In the genomic region with DNA sequence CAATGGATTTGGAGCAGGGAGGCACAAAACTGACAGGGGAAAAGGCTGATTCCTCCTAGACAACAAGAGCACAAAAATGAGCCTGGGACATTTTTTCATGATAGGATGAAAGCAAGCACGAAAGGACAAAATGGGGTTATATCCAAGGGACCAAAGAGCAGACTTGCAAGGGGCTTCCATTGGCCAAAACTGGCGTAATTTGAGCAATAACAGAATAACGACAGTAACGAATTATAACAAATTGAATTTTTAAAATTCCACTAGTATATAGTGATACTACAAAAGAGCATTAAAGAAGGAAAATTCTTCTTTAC, we compare ENCODE assay signal across 2 cellular contexts.
TF ChIP-seq lines count a peak whose summit lies in the region.

No MANE protein-coding gene starts in this region.

TF ChIP-seq in SK-N-SH, 30 proteins besides CTCF, POLR2A, EP300 and RAD21:
- TF ChIP-seq, protein P1, sequence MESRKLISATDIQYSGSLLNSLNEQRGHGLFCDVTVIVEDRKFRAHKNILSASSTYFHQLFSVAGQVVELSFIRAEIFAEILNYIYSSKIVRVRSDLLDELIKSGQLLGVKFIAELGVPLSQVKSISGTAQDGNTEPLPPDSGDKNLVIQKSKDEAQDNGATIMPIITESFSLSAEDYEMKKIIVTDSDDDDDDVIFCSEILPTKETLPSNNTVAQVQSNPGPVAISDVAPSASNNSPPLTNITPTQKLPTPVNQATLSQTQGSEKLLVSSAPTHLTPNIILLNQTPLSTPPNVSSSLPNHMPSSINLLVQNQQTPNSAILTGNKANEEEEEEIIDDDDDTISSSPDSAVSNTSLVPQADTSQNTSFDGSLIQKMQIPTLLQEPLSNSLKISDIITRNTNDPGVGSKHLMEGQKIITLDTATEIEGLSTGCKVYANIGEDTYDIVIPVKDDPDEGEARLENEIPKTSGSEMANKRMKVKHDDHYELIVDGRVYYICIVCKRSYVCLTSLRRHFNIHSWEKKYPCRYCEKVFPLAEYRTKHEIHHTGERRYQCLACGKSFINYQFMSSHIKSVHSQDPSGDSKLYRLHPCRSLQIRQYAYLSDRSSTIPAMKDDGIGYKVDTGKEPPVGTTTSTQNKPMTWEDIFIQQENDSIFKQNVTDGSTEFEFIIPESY (IDR thresholded peaks at IDR 0.05; ENCODE audit: borderline replicate concordance, low read depth): no peak
- TF ChIP-seq GABPA (IDR thresholded peaks at IDR 0.05; ENCODE audit: low read depth) (no peak), GATA2 (CRISPR knock-in tag; IDR thresholded peaks at IDR 0.05) (no peak), SMC3 (IDR thresholded peaks at IDR 0.05; ENCODE audit: low read depth, low read length) (no peak), SIN3A (IDR thresholded peaks at IDR 0.05; ENCODE audit: borderline replicate concordance, low read depth, low read length) (no peak), TEAD4 (IDR thresholded peaks at IDR 0.05; ENCODE audit: borderline replicate concordance, insufficient read depth) (no peak), NFIC (IDR thresholded peaks at IDR 0.05; ENCODE audit: borderline replicate concordance) (no peak), TCF12 (IDR thresholded peaks at IDR 0.05) (no peak), NRF1 (IDR thresholded peaks at IDR 0.05; ENCODE audit: low read depth, low read length) (no peak), FOSL2 (IDR thresholded peaks at IDR 0.05; ENCODE audit: borderline replicate concordance, low read depth) (no peak), TAF1 (IDR thresholded peaks at IDR 0.05; ENCODE audit: borderline replicate concordance, low read depth, low read length) (no peak), CHD2 (IDR thresholded peaks at IDR 0.05; ENCODE audit: low read length, partially characterized antibody) (no peak), MEF2A (IDR thresholded peaks at IDR 0.05; ENCODE audit: borderline replicate concordance, low read depth) (no peak), POLR2AphosphoS5 (IDR thresholded peaks at IDR 0.05; ENCODE audit: low read depth, low read length) (no peak), RFX5 (IDR thresholded peaks at IDR 0.05; ENCODE audit: low read length) (no peak)
- TF ChIP-seq, protein P2, sequence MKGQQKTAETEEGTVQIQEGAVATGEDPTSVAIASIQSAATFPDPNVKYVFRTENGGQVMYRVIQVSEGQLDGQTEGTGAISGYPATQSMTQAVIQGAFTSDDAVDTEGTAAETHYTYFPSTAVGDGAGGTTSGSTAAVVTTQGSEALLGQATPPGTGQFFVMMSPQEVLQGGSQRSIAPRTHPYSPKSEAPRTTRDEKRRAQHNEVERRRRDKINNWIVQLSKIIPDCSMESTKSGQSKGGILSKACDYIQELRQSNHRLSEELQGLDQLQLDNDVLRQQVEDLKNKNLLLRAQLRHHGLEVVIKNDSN (IDR thresholded peaks at IDR 0.05; ENCODE audit: borderline replicate concordance, low read depth): no peak
- TF ChIP-seq, protein P3, sequence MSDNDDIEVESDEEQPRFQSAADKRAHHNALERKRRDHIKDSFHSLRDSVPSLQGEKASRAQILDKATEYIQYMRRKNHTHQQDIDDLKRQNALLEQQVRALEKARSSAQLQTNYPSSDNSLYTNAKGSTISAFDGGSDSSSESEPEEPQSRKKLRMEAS (IDR thresholded peaks at IDR 0.05; ENCODE audit: low read depth): no peak
- TF ChIP-seq, protein P4, sequence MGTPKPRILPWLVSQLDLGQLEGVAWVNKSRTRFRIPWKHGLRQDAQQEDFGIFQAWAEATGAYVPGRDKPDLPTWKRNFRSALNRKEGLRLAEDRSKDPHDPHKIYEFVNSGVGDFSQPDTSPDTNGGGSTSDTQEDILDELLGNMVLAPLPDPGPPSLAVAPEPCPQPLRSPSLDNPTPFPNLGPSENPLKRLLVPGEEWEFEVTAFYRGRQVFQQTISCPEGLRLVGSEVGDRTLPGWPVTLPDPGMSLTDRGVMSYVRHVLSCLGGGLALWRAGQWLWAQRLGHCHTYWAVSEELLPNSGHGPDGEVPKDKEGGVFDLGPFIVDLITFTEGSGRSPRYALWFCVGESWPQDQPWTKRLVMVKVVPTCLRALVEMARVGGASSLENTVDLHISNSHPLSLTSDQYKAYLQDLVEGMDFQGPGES (IDR thresholded peaks at IDR 0.05; ENCODE audit: low read depth, low read length): no peak
- TF ChIP-seq, protein P5, sequence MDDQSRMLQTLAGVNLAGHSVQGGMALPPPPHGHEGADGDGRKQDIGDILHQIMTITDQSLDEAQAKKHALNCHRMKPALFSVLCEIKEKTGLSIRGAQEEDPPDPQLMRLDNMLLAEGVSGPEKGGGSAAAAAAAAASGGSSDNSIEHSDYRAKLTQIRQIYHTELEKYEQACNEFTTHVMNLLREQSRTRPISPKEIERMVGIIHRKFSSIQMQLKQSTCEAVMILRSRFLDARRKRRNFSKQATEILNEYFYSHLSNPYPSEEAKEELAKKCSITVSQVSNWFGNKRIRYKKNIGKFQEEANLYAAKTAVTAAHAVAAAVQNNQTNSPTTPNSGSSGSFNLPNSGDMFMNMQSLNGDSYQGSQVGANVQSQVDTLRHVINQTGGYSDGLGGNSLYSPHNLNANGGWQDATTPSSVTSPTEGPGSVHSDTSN (IDR thresholded peaks at IDR 0.05): no peak
- TF ChIP-seq, protein P6, sequence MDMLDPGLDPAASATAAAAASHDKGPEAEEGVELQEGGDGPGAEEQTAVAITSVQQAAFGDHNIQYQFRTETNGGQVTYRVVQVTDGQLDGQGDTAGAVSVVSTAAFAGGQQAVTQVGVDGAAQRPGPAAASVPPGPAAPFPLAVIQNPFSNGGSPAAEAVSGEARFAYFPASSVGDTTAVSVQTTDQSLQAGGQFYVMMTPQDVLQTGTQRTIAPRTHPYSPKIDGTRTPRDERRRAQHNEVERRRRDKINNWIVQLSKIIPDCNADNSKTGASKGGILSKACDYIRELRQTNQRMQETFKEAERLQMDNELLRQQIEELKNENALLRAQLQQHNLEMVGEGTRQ (IDR thresholded peaks at IDR 0.05; ENCODE audit: borderline replicate concordance, low read depth, low read length): no peak

TF ChIP-seq in SK-N-SH treated with all-trans-retinoic acid at 6 μM for 48 hours, 23 proteins besides CTCF, POLR2A, EP300 and RAD21:
- no peak for TF ChIP-seq RARB (CRISPR knock-in tag; IDR thresholded peaks at IDR 0.05)
- TF ChIP-seq ZFP3 (CRISPR knock-in tag; IDR thresholded peaks at IDR 0.05): no peak
- TF ChIP-seq, protein P7, sequence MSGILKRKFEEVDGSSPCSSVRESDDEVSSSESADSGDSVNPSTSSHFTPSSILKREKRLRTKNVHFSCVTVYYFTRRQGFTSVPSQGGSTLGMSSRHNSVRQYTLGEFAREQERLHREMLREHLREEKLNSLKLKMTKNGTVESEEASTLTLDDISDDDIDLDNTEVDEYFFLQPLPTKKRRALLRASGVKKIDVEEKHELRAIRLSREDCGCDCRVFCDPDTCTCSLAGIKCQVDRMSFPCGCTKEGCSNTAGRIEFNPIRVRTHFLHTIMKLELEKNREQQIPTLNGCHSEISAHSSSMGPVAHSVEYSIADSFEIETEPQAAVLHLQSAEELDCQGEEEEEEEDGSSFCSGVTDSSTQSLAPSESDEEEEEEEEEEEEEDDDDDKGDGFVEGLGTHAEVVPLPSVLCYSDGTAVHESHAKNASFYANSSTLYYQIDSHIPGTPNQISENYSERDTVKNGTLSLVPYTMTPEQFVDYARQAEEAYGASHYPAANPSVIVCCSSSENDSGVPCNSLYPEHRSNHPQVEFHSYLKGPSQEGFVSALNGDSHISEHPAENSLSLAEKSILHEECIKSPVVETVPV (CRISPR knock-in tag; IDR thresholded peaks at IDR 0.05): no peak
- no peak for TF ChIP-seq CSDC2 (CRISPR knock-in tag; IDR thresholded peaks at IDR 0.05)
- no peak for TF ChIP-seq SNAI2 (CRISPR knock-in tag; IDR thresholded peaks at IDR 0.05)
